Comparison of ENCODE assay signal across 1 cellular context in the genomic region with DNA sequence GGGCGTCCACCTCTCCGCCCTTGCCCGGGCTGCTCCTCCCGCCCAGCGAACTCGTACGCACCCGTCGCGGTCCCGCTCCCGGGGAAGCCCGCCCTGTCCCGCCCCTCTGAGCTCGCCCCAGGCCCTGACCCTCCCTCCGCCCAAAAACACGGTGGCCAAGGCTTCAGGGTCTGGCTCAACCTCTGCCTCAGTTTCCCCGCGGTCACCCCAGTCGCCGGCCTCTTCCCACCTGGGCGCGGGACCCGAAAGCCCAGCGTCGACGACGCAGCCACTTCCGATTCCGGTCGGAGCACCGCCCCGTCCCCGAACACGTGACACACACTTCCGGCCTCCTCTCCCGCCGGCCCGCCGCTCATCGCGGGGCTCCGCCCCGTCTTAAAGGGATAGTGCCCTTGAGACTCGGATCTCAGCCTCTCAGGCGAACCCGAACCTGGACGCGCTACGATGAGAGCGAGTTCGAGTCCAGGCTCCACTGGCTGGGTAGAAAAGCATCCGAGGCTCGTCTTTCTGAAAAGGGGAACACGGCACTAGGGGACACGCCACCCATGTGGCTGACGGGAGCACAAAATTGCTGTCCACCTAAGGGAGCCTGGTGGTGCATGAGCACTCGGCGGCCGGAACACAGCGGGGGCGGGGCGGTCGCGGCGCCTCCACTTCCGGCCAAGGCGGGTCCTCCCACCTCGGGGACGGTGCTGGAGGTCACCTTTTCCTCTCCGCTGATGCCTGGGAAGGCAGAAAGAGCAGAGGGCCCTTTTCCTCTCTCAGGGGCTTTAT.
TF ChIP-seq lines count a peak whose summit lies in the region.

TSS of gene C19orf25 (minus strand) at position 282 of the 774 bp plus-strand sequence. CDS start 312 bp downstream, outside the sequence.

TF ChIP-seq in K562, 482 proteins besides CTCF, POLR2A, EP300 and RAD21 (continued from another document and continues in another):
- TF ChIP-seq, protein P1, sequence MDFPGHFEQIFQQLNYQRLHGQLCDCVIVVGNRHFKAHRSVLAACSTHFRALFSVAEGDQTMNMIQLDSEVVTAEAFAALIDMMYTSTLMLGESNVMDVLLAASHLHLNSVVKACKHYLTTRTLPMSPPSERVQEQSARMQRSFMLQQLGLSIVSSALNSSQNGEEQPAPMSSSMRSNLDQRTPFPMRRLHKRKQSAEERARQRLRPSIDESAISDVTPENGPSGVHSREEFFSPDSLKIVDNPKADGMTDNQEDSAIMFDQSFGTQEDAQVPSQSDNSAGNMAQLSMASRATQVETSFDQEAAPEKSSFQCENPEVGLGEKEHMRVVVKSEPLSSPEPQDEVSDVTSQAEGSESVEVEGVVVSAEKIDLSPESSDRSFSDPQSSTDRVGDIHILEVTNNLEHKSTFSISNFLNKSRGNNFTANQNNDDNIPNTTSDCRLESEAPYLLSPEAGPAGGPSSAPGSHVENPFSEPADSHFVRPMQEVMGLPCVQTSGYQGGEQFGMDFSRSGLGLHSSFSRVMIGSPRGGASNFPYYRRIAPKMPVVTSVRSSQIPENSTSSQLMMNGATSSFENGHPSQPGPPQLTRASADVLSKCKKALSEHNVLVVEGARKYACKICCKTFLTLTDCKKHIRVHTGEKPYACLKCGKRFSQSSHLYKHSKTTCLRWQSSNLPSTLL (IDR thresholded peaks at IDR 0.05), result no peak
- no peak for TF ChIP-seq DACH1 (IDR thresholded peaks at IDR 0.05; ENCODE audit: partially characterized antibody)
- TF ChIP-seq HNRNPL (IDR thresholded peaks at IDR 0.05; ENCODE audit: low read depth, low read length), result no peak
- TF ChIP-seq ZFPM2 (CRISPR knock-in tag; IDR thresholded peaks at IDR 0.05), result no peak
- TF ChIP-seq TAF1 (IDR thresholded peaks at IDR 0.05; ENCODE audit: control insufficient read depth, extremely low read depth, insufficient read depth, low read length, severe bottlenecking), result peak; percentile 78
- TF ChIP-seq, protein P2, sequence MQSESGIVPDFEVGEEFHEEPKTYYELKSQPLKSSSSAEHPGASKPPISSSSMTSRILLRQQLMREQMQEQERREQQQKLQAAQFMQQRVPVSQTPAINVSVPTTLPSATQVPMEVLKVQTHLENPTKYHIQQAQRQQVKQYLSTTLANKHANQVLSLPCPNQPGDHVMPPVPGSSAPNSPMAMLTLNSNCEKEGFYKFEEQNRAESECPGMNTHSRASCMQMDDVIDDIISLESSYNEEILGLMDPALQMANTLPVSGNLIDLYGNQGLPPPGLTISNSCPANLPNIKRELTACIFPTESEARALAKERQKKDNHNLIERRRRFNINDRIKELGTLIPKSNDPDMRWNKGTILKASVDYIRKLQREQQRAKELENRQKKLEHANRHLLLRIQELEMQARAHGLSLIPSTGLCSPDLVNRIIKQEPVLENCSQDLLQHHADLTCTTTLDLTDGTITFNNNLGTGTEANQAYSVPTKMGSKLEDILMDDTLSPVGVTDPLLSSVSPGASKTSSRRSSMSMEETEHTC (IDR thresholded peaks at IDR 0.05), result peak; percentile 71
- TF ChIP-seq E2F1 (CRISPR knock-in tag; IDR thresholded peaks at IDR 0.05), result peak; percentile 61; the same call in 1 of the 2 replicates
- TF ChIP-seq POLR2AphosphoS2 (IDR thresholded peaks at IDR 0.05; ENCODE audit: low read length), result peak; percentile 49; the same call in 1 of the 2 replicates
- TF ChIP-seq ZBTB43 (CRISPR knock-in tag; IDR thresholded peaks at IDR 0.05), result no peak
- no peak for TF ChIP-seq ETS2 (tag; IDR thresholded peaks at IDR 0.05; ENCODE audit: borderline replicate concordance, poor library complexity, severe bottlenecking)
- no peak for TF ChIP-seq ARID3A (IDR thresholded peaks at IDR 0.05; ENCODE audit: borderline replicate concordance, low read depth, low read length)
- no peak for TF ChIP-seq ZNF282 (CRISPR knock-in tag; IDR thresholded peaks at IDR 0.05)
- TF ChIP-seq NFXL1 (CRISPR knock-in tag; IDR thresholded peaks at IDR 0.05), result no peak
- TF ChIP-seq MYC (IDR thresholded peaks at IDR 0.05; ENCODE audit: low read depth, low read length), result peak; percentile 82
- TF ChIP-seq MYC (CRISPR knock-in tag; IDR thresholded peaks at IDR 0.05; ENCODE audit: borderline replicate concordance, low read depth), result peak; percentile 51; the same call in 1 of the 2 replicates
- TF ChIP-seq TEAD4 (IDR thresholded peaks at IDR 0.05; ENCODE audit: low read length), result no peak
- no peak for TF ChIP-seq TEAD4 (CRISPR knock-in tag; IDR thresholded peaks at IDR 0.05; ENCODE audit: borderline replicate concordance)
- TF ChIP-seq, protein P3, sequence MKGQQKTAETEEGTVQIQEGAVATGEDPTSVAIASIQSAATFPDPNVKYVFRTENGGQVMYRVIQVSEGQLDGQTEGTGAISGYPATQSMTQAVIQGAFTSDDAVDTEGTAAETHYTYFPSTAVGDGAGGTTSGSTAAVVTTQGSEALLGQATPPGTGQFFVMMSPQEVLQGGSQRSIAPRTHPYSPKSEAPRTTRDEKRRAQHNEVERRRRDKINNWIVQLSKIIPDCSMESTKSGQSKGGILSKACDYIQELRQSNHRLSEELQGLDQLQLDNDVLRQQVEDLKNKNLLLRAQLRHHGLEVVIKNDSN (CRISPR knock-in tag; IDR thresholded peaks at IDR 0.05), result peak; percentile 97
- no peak for TF ChIP-seq ZFP36 (IDR thresholded peaks at IDR 0.05; ENCODE audit: low read depth, low read length, partially characterized antibody)
- TF ChIP-seq SP1 (CRISPR knock-in tag; IDR thresholded peaks at IDR 0.05), result peak; percentile 95
- TF ChIP-seq, protein P4, sequence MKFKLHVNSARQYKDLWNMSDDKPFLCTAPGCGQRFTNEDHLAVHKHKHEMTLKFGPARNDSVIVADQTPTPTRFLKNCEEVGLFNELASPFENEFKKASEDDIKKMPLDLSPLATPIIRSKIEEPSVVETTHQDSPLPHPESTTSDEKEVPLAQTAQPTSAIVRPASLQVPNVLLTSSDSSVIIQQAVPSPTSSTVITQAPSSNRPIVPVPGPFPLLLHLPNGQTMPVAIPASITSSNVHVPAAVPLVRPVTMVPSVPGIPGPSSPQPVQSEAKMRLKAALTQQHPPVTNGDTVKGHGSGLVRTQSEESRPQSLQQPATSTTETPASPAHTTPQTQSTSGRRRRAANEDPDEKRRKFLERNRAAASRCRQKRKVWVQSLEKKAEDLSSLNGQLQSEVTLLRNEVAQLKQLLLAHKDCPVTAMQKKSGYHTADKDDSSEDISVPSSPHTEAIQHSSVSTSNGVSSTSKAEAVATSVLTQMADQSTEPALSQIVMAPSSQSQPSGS (CRISPR knock-in tag; IDR thresholded peaks at IDR 0.05), result no peak
- 0 out of 2 replicates have a peak, but pooled peaks have one; percentile 60 for TF ChIP-seq PHB (CRISPR knock-in tag; IDR thresholded peaks at IDR 0.05)
- TF ChIP-seq ZNF436 (CRISPR knock-in tag; IDR thresholded peaks at IDR 0.05), result no peak
- TF ChIP-seq, protein P5, sequence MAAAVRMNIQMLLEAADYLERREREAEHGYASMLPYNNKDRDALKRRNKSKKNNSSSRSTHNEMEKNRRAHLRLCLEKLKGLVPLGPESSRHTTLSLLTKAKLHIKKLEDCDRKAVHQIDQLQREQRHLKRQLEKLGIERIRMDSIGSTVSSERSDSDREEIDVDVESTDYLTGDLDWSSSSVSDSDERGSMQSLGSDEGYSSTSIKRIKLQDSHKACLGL (CRISPR knock-in tag; IDR thresholded peaks at IDR 0.05; ENCODE audit: borderline replicate concordance, poor library complexity, severe bottlenecking), result no peak
- TF ChIP-seq ZNF280A (IDR thresholded peaks at IDR 0.05; ENCODE audit: low read depth, partially characterized antibody), result no peak
- TF ChIP-seq ESRRB (CRISPR knock-in tag; IDR thresholded peaks at IDR 0.05; ENCODE audit: borderline replicate concordance), result no peak
- peak; percentile 97 for TF ChIP-seq PKNOX1 (IDR thresholded peaks at IDR 0.05)
- TF ChIP-seq CBFA2T2 (conservative IDR thresholded peaks at IDR 0.05), result peak; percentile 84
- TF ChIP-seq KLF10 (CRISPR knock-in tag; IDR thresholded peaks at IDR 0.05), result no peak
- TF ChIP-seq SMARCA5 (IDR thresholded peaks at IDR 0.05), result no peak
- TF ChIP-seq TRIM28 (IDR thresholded peaks at IDR 0.05), result 0 out of 2 replicates have a peak, but pooled peaks have one; percentile 61
- peak; percentile 92 for TF ChIP-seq MTA3 (IDR thresholded peaks at IDR 0.05; ENCODE audit: borderline replicate concordance)
- peak; percentile 95 for TF ChIP-seq ELF1 (tag; IDR thresholded peaks at IDR 0.05)
- TF ChIP-seq, protein P6, sequence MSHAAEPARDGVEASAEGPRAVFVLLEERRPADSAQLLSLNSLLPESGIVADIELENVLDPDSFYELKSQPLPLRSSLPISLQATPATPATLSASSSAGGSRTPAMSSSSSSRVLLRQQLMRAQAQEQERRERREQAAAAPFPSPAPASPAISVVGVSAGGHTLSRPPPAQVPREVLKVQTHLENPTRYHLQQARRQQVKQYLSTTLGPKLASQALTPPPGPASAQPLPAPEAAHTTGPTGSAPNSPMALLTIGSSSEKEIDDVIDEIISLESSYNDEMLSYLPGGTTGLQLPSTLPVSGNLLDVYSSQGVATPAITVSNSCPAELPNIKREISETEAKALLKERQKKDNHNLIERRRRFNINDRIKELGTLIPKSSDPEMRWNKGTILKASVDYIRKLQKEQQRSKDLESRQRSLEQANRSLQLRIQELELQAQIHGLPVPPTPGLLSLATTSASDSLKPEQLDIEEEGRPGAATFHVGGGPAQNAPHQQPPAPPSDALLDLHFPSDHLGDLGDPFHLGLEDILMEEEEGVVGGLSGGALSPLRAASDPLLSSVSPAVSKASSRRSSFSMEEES (CRISPR knock-in tag; IDR thresholded peaks at IDR 0.05), result peak; percentile 98
- TF ChIP-seq ZNF583 (CRISPR knock-in tag; IDR thresholded peaks at IDR 0.05), result no peak
- no peak for TF ChIP-seq LARP7 (IDR thresholded peaks at IDR 0.05)
- peak; percentile 59; the same call in 1 of the 2 replicates for TF ChIP-seq ARID1B (IDR thresholded peaks at IDR 0.05)
- peak; percentile 96 for TF ChIP-seq GABPA (tag; conservative IDR thresholded peaks at IDR 0.05; ENCODE audit: low read depth)
- TF ChIP-seq NCOA4 (IDR thresholded peaks at IDR 0.05; ENCODE audit: partially characterized antibody), result no peak
- peak; percentile 71 for TF ChIP-seq KDM5B (IDR thresholded peaks at IDR 0.05; ENCODE audit: insufficient replicate concordance, low read depth, low read length)
- no peak for TF ChIP-seq KDM2B (CRISPR knock-in tag; IDR thresholded peaks at IDR 0.05)
- no peak for TF ChIP-seq ARHGAP35 (IDR thresholded peaks at IDR 0.05; ENCODE audit: partially characterized antibody)
- TF ChIP-seq NFATC3 (IDR thresholded peaks at IDR 0.05), result peak; percentile 88
- TF ChIP-seq GATAD2B (IDR thresholded peaks at IDR 0.05; ENCODE audit: borderline replicate concordance), result no peak
- no peak for TF ChIP-seq DMBX1 (CRISPR knock-in tag; IDR thresholded peaks at IDR 0.05; ENCODE audit: borderline replicate concordance)
- TF ChIP-seq RFX1 (IDR thresholded peaks at IDR 0.05), result no peak
- peak; percentile 85 for TF ChIP-seq BCOR (IDR thresholded peaks at IDR 0.05)
